11 cellular contexts compared by ENCODE assay signal in genomic region chr14:58808828-58809227, GRCh38.
DNase-seq lines count a peak whose midpoint lies in the region; ATAC-seq and TF ChIP-seq lines count a peak whose summit lies in the region.
"Had no signal": no experiment of that assay in that cellular context is flagged by ENCODE, and none has a peak within 500 bp of the region (broad histone marks: within the 10 kb centered on the region; RNA-seq: fewer than 3 reads in every experiment).

No MANE protein-coding gene starts in this region.

- ATAC-seq in GM19023 (IDR thresholded peaks at IDR 0.05; ENCODE audit: unreplicated experiment): no peak
- ATAC-seq: GM12878 had no signal

- no peaks in the 10 kb centered on the region for H3K36me3 ChIP-seq in testis (ENCODE audit: low read depth, missing control alignments)

- no peak overlapping the region for H3K4me3 ChIP-seq in testis
- H3K4me3 ChIP-seq: GM12878 had no signal

- 32 to 47% methylated on average over 4 of the region's 4 CpGs for WGBS in testis, 2 donors

- H3K27ac ChIP-seq in testis: peak overlapping the region in 1 of 2 donors; percentile 28

- H3K27me3 ChIP-seq in testis: no peaks in the 10 kb centered on the region

- H3K4me1 ChIP-seq in testis: no peaks in the 10 kb centered on the region

- intact Hi-C loops in testis (cut with DNase I; ENCODE audit: low total_unique reads): no loop called here

- TF ChIP-seq POLR2A in testis (IDR thresholded peaks at IDR 0.05): no peak

- no peak for TF ChIP-seq CTCF in testis (IDR thresholded peaks at IDR 0.05)

- no peaks in the 10 kb centered on the region for H3K9me3 ChIP-seq in testis

- peak; percentile 23 for DNase-seq in NCI-H2196 (lab: John Stamatoyannopoulos, UW; ENCODE audit: unreplicated experiment)
- DNase-seq in NCI-H2196 treated with DMSO at 0.1 percent for 48 hours (lab: John Stamatoyannopoulos, UW; ENCODE audit: unreplicated experiment): no peak
- DNase-seq in T1000 (lab: John Stamatoyannopoulos, UW): peak; percentile 12
- peak; percentile 70 for DNase-seq in inferior parietal cortex (ENCODE audit: extremely low spot score)
- peak; percentile 34 for DNase-seq in testis
- no peak for DNase-seq in activated T-cell treated with anti-CD3 and anti-CD28 coated beads, Interleukin-2, amount 50 U/mL, for 1 hour
- no peak for DNase-seq in RPMI8226
- DNase-seq: GOT3, NCI-H524 treated with DMSO at 0.1 percent for 48 hours had no signal

Comparison
In these comparisons a context has a peak if more than half of its experiments do, and no peak if none do; other contexts are left out.
1. DNase-seq: peak in NCI-H2196 (single experiment), T1000 (single experiment), inferior parietal cortex (single experiment) and testis (single experiment); none in NCI-H2196 treated with DMSO at 0.1 percent for 48 hours (single experiment), activated T-cell treated with anti-CD3 and anti-CD28 coated beads, Interleukin-2, amount 50 U/mL, for 1 hour (single experiment) and RPMI8226 (single experiment).